ENCODE assay signal across 1 cellular context in the genomic region with DNA sequence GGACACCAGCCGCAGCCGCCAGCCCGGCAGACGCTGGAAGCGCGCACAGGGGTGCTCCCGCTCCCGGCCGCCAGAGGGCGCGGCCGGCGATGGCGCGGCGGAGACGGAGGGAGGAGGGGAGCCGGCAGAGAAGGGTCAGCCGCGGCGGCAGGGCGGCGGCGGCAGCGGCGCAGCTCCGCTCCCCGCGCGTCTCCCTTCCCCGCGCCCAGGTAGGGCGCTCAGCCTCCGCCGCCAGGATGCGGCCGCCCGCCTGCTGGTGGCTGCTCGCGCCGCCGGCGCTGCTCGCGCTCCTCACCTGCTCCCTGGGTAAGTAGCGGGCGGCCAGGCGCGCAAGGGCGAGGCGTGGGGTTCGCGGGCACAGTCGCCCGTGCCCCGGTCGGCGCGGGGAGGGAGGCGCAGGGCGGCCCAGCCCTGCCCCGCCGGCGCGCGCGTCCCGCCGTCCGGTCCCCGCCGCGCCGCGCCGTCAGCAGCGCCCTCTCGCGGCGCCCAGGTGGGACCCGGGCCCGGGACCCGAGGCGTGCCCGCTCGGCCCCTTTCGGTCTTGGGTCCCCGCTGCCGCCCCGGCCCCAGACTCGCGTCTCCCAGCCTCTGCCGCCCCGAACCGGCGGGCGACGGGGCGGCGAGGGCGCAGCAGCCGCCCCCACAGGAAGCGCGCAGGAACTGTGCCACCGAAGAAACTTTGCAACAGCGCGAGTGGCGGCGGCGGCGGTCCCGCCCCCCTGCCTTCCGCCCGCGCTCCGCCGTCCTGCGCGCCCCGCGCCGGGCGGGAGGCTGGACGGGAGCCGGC.
A peak's percentile ranks its signal among the peaks of the same experiment; 100 is the strongest.
TF ChIP-seq lines count a peak whose summit lies in the region.

A gene (plus strand): TSS at position 127 of the 787 bp plus-strand sequence. CDS start 110 bp downstream, at position 237.

TF ChIP-seq in HepG2, 621 proteins besides CTCF, POLR2A, EP300 and RAD21 (continued from another document and continues in another):
- TF ChIP-seq, protein P1, sequence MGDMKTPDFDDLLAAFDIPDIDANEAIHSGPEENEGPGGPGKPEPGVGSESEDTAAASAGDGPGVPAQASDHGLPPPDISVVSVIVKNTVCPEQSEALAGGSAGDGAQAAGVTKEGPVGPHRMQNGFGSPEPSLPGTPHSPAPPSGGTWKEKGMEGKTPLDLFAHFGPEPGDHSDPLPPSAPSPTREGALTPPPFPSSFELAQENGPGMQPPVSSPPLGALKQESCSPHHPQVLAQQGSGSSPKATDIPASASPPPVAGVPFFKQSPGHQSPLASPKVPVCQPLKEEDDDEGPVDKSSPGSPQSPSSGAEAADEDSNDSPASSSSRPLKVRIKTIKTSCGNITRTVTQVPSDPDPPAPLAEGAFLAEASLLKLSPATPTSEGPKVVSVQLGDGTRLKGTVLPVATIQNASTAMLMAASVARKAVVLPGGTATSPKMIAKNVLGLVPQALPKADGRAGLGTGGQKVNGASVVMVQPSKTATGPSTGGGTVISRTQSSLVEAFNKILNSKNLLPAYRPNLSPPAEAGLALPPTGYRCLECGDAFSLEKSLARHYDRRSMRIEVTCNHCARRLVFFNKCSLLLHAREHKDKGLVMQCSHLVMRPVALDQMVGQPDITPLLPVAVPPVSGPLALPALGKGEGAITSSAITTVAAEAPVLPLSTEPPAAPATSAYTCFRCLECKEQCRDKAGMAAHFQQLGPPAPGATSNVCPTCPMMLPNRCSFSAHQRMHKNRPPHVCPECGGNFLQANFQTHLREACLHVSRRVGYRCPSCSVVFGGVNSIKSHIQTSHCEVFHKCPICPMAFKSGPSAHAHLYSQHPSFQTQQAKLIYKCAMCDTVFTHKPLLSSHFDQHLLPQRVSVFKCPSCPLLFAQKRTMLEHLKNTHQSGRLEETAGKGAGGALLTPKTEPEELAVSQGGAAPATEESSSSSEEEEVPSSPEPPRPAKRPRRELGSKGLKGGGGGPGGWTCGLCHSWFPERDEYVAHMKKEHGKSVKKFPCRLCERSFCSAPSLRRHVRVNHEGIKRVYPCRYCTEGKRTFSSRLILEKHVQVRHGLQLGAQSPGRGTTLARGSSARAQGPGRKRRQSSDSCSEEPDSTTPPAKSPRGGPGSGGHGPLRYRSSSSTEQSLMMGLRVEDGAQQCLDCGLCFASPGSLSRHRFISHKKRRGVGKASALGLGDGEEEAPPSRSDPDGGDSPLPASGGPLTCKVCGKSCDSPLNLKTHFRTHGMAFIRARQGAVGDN (CRISPR knock-in tag; IDR thresholded peaks at IDR 0.05), result peak; percentile 58
- TF ChIP-seq ZNF24 (IDR thresholded peaks at IDR 0.05) (no peak), CHD4 (IDR thresholded peaks at IDR 0.05; ENCODE audit: borderline replicate concordance, low read length) (no peak), TEAD3 (CRISPR knock-in tag; optimal IDR thresholded peaks at IDR 0.05; ENCODE audit: borderline replicate concordance) (no peak), TP53 (CRISPR knock-in tag; conservative IDR thresholded peaks at IDR 0.05) (no peak), ZNF234 (CRISPR knock-in tag; conservative IDR thresholded peaks at IDR 0.05) (no peak), MAFF (IDR thresholded peaks at IDR 0.05; ENCODE audit: low read depth, low read length) (no peak), FOXA1 (IDR thresholded peaks at IDR 0.05) (no peak), FOXA1 (CRISPR knock-in tag; IDR thresholded peaks at IDR 0.05) (no peak), ZNF382 (CRISPR knock-in tag; IDR thresholded peaks at IDR 0.05; ENCODE audit: borderline replicate concordance) (no peak), RNF2 (conservative IDR thresholded peaks at IDR 0.05; ENCODE audit: low read depth) (peak; percentile 77; the same call in 1 of the 2 replicates), SIX1 (CRISPR knock-in tag; IDR thresholded peaks at IDR 0.05; ENCODE audit: borderline replicate concordance) (no peak), ZFP62 (CRISPR knock-in tag; IDR thresholded peaks at IDR 0.05) (no peak), ZFP36L2 (CRISPR knock-in tag; IDR thresholded peaks at IDR 0.05) (no peak), EEA1 (CRISPR knock-in tag; IDR thresholded peaks at IDR 0.05; ENCODE audit: borderline replicate concordance) (no peak), TOE1 (CRISPR knock-in tag; IDR thresholded peaks at IDR 0.05) (no peak), SRF (IDR thresholded peaks at IDR 0.05; ENCODE audit: low read depth, low read length) (no peak), ZNF678 (CRISPR knock-in tag; IDR thresholded peaks at IDR 0.05) (no peak), HNRNPLL (IDR thresholded peaks at IDR 0.05; ENCODE audit: low read depth, low read length, poor library complexity, severe bottlenecking) (peak; percentile 83), TCF7L2 (IDR thresholded peaks at IDR 0.05; ENCODE audit: low read depth, low read length) (no peak), MTF2 (CRISPR knock-in tag; IDR thresholded peaks at IDR 0.05; ENCODE audit: borderline replicate concordance) (peak; percentile 91; the same call in 1 of the 2 replicates), RBFOX2 (IDR thresholded peaks at IDR 0.05; ENCODE audit: low read depth, low read length) (peak; percentile 55), ZSCAN25 (CRISPR knock-in tag; IDR thresholded peaks at IDR 0.05) (no peak), NR2F6 (IDR thresholded peaks at IDR 0.05) (no peak), NR2F6 (CRISPR knock-in tag; IDR thresholded peaks at IDR 0.05) (no peak), MBD4 (IDR thresholded peaks at IDR 0.05; ENCODE audit: borderline replicate concordance, low read length) (no peak), TMF1 (CRISPR knock-in tag; IDR thresholded peaks at IDR 0.05; ENCODE audit: low read depth) (0 out of 2 replicates have a peak, but pooled peaks have one; percentile 25), PRMT3 (CRISPR knock-in tag; IDR thresholded peaks at IDR 0.05; ENCODE audit: borderline replicate concordance, low read depth) (no peak), GTF3A (CRISPR knock-in tag; conservative IDR thresholded peaks at IDR 0.05) (no peak), AGO1 (IDR thresholded peaks at IDR 0.05; ENCODE audit: low read depth, low read length, poor library complexity, severe bottlenecking) (no peak), ZNF460 (CRISPR knock-in tag; IDR thresholded peaks at IDR 0.05; ENCODE audit: borderline replicate concordance) (no peak), SRSF4 (IDR thresholded peaks at IDR 0.05; ENCODE audit: low read depth, low read length, poor library complexity, severe bottlenecking) (no peak), ZNF547 (CRISPR knock-in tag; IDR thresholded peaks at IDR 0.05) (no peak), MEIS2 (CRISPR knock-in tag; IDR thresholded peaks at IDR 0.05) (peak; percentile 42), ZNF3 (CRISPR knock-in tag; IDR thresholded peaks at IDR 0.05) (no peak), SATB2 (CRISPR knock-in tag; IDR thresholded peaks at IDR 0.05) (no peak), HIVEP1 (CRISPR knock-in tag; IDR thresholded peaks at IDR 0.05) (no peak), ZNF775 (CRISPR knock-in tag; IDR thresholded peaks at IDR 0.05; ENCODE audit: borderline replicate concordance) (no peak)
- TF ChIP-seq, protein P2, sequence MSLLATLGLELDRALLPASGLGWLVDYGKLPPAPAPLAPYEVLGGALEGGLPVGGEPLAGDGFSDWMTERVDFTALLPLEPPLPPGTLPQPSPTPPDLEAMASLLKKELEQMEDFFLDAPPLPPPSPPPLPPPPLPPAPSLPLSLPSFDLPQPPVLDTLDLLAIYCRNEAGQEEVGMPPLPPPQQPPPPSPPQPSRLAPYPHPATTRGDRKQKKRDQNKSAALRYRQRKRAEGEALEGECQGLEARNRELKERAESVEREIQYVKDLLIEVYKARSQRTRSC (CRISPR knock-in tag; IDR thresholded peaks at IDR 0.05; ENCODE audit: low read depth), result no peak
- TF ChIP-seq, protein P3, sequence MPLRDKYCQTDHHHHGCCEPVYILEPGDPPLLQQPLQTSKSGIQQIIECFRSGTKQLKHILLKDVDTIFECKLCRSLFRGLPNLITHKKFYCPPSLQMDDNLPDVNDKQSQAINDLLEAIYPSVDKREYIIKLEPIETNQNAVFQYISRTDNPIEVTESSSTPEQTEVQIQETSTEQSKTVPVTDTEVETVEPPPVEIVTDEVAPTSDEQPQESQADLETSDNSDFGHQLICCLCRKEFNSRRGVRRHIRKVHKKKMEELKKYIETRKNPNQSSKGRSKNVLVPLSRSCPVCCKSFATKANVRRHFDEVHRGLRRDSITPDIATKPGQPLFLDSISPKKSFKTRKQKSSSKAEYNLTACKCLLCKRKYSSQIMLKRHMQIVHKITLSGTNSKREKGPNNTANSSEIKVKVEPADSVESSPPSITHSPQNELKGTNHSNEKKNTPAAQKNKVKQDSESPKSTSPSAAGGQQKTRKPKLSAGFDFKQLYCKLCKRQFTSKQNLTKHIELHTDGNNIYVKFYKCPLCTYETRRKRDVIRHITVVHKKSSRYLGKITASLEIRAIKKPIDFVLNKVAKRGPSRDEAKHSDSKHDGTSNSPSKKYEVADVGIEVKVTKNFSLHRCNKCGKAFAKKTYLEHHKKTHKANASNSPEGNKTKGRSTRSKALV (CRISPR knock-in tag; IDR thresholded peaks at IDR 0.05), result no peak
- TF ChIP-seq, protein P4, sequence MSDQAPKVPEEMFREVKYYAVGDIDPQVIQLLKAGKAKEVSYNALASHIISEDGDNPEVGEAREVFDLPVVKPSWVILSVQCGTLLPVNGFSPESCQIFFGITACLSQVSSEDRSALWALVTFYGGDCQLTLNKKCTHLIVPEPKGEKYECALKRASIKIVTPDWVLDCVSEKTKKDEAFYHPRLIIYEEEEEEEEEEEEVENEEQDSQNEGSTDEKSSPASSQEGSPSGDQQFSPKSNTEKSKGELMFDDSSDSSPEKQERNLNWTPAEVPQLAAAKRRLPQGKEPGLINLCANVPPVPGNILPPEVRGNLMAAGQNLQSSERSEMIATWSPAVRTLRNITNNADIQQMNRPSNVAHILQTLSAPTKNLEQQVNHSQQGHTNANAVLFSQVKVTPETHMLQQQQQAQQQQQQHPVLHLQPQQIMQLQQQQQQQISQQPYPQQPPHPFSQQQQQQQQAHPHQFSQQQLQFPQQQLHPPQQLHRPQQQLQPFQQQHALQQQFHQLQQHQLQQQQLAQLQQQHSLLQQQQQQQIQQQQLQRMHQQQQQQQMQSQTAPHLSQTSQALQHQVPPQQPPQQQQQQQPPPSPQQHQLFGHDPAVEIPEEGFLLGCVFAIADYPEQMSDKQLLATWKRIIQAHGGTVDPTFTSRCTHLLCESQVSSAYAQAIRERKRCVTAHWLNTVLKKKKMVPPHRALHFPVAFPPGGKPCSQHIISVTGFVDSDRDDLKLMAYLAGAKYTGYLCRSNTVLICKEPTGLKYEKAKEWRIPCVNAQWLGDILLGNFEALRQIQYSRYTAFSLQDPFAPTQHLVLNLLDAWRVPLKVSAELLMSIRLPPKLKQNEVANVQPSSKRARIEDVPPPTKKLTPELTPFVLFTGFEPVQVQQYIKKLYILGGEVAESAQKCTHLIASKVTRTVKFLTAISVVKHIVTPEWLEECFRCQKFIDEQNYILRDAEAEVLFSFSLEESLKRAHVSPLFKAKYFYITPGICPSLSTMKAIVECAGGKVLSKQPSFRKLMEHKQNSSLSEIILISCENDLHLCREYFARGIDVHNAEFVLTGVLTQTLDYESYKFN (CRISPR knock-in tag; conservative IDR thresholded peaks at IDR 0.05), result no peak
- TF ChIP-seq, protein P5, sequence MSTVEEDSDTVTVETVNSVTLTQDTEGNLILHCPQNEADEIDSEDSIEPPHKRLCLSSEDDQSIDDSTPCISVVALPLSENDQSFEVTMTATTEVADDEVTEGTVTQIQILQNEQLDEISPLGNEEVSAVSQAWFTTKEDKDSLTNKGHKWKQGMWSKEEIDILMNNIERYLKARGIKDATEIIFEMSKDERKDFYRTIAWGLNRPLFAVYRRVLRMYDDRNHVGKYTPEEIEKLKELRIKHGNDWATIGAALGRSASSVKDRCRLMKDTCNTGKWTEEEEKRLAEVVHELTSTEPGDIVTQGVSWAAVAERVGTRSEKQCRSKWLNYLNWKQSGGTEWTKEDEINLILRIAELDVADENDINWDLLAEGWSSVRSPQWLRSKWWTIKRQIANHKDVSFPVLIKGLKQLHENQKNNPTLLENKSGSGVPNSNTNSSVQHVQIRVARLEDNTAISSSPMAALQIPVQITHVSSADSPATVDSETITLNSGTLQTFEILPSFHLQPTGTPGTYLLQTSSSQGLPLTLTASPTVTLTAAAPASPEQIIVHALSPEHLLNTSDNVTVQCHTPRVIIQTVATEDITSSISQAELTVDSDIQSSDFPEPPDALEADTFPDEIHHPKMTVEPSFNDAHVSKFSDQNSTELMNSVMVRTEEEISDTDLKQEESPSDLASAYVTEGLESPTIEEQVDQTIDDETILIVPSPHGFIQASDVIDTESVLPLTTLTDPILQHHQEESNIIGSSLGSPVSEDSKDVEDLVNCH (CRISPR knock-in tag; IDR thresholded peaks at IDR 0.05), result no peak
- TF ChIP-seq, protein P6, sequence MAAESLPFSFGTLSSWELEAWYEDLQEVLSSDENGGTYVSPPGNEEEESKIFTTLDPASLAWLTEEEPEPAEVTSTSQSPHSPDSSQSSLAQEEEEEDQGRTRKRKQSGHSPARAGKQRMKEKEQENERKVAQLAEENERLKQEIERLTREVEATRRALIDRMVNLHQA (CRISPR knock-in tag; IDR thresholded peaks at IDR 0.05), result no peak
- TF ChIP-seq, protein P7, sequence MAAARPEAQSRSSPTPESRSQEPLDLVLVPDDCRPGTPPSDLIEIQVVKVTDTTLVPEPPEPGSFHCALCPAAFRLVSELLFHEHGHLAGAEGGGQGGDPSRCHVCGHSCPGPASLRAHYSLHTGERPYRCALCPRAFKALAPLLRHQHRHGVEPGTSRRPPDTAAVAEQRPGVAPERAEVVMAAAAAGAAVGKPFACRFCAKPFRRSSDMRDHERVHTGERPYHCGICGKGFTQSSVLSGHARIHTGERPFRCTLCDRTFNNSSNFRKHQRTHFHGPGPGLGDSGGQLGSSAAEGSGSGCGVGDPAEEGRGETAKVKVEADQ (CRISPR knock-in tag; IDR thresholded peaks at IDR 0.05; ENCODE audit: borderline replicate concordance), result no peak
- TF ChIP-seq, protein P8, sequence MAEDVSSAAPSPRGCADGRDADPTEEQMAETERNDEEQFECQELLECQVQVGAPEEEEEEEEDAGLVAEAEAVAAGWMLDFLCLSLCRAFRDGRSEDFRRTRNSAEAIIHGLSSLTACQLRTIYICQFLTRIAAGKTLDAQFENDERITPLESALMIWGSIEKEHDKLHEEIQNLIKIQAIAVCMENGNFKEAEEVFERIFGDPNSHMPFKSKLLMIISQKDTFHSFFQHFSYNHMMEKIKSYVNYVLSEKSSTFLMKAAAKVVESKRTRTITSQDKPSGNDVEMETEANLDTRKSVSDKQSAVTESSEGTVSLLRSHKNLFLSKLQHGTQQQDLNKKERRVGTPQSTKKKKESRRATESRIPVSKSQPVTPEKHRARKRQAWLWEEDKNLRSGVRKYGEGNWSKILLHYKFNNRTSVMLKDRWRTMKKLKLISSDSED (CRISPR knock-in tag; IDR thresholded peaks at IDR 0.05), result no peak
- TF ChIP-seq, protein P9, sequence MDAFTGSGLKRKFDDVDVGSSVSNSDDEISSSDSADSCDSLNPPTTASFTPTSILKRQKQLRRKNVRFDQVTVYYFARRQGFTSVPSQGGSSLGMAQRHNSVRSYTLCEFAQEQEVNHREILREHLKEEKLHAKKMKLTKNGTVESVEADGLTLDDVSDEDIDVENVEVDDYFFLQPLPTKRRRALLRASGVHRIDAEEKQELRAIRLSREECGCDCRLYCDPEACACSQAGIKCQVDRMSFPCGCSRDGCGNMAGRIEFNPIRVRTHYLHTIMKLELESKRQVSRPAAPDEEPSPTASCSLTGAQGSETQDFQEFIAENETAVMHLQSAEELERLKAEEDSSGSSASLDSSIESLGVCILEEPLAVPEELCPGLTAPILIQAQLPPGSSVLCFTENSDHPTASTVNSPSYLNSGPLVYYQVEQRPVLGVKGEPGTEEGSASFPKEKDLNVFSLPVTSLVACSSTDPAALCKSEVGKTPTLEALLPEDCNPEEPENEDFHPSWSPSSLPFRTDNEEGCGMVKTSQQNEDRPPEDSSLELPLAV (CRISPR knock-in tag; conservative IDR thresholded peaks at IDR 0.05; ENCODE audit: low read depth), result no peak
